In the genomic region with DNA sequence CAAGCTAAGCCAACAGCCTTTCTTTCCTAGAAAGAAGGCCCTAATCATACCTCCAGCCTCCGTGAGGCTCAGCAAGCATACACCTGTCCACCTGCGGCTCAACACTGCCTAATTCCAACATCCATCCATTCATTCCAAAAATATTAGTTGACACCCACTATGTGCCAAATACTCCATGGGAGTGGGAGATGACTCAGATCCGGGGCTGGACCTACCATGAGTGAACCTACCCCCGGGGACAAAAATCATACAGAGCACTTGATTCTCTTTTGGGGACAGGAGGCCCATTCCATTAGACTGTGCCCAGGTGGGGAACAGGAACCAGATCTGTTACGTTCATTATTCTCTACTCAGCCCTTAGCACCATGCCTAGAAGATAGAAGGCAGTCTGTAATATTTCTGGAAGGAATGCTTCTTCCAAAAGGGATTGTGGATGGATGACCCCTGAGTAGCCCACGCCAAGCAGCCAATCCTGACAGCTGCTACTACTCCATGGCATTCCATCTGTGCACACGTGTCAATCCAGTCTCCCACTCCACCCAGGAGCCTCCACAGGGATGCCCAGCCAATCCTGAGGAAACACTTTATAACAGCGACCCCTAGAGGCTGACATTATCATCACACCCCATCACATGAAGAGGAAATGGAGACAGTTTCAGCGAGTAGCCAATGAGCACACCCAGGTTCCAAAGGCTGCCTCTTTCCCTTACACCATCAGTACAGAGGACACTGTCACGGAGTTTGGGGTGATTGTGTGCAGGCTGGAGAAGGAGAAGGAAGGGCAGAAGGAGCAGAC, we compare ENCODE assay signal across 8 cellular contexts.
A peak's percentile ranks its signal among the peaks of the same experiment; 100 is the strongest.
DNase-seq lines count a peak whose midpoint lies in the region; ATAC-seq and TF ChIP-seq lines count a peak whose summit lies in the region.

No MANE protein-coding gene starts in this region.

- TF ChIP-seq EP300 in tibial nerve (IDR thresholded peaks at IDR 0.05) = no peak

- H3K36me3 ChIP-seq in psoas muscle (ENCODE audit: insufficient read depth in 1 of 2, low read depth in 1 of 2) (no peaks in the 10 kb centered on the region), tibial nerve (no peaks in the 10 kb centered on the region)

- no peaks in the 10 kb centered on the region for H3K4me1 Mint-ChIP-seq in natural killer cell treated with Interleukin-12 subunit alpha and Interleukin-12 subunit beta and Interleukin-15 and Interleukin-18, amount 100 ng/mL, for 72 hours (ENCODE audit: low read depth in 2 of 2)

- H3K4me1 ChIP-seq in psoas muscle = no peaks in the 10 kb centered on the region
- peaks cover 0 to 7% (median 0%) of the 10 kb centered on the region in 4 donors for H3K4me1 ChIP-seq in tibial nerve

- no peaks in the 10 kb centered on the region for H3K36me3 Mint-ChIP-seq in natural killer cell treated with Interleukin-12 subunit alpha and Interleukin-12 subunit beta and Interleukin-15 and Interleukin-18, amount 100 ng/mL, for 72 hours

- H3K9me3 ChIP-seq in AG04450 (ENCODE audit: control insufficient read depth, insufficient read depth, low read length) = no peaks in the 10 kb centered on the region
- no peaks in the 10 kb centered on the region for H3K9me3 ChIP-seq in psoas muscle
- H3K9me3 ChIP-seq in tibial nerve = no peaks in the 10 kb centered on the region

- H3K27me3 ChIP-seq in AG04450 (ENCODE audit: control insufficient read depth, insufficient read depth, low read length) (no peaks in the 10 kb centered on the region), psoas muscle (ENCODE audit: insufficient read depth in 3 of 3, low read length in 2 of 3) (peaks cover 0 to 3% (median 2%) of the 10 kb centered on the region in 3 donors), tibial nerve (no peaks in the 10 kb centered on the region)

- peak in 2 of 4 donors; percentile 27 to 47 for ATAC-seq in psoas muscle
- ATAC-seq in natural killer cell treated with Interleukin-12 subunit alpha and Interleukin-12 subunit beta and Interleukin-15 and Interleukin-18, amount 100 ng/mL, for 72 hours = no peak

- H3K27ac Mint-ChIP-seq in natural killer cell treated with Interleukin-12 subunit alpha and Interleukin-12 subunit beta and Interleukin-15 and Interleukin-18, amount 100 ng/mL, for 72 hours = no peak overlapping the region

- 53 to 54% (median 54%) methylated on average over 10 of the region's 10 CpGs for WGBS in psoas muscle, 3 donors
- 56 to 59% methylated on average over 10 of the region's 10 CpGs for WGBS in tibial nerve, 2 donors

- POLR2A ChIA-PET in AG04450 (lab: Yijun Ruan, JAX) = no interaction called here
- POLR2A ChIA-PET in GM10248 (lab: Yijun Ruan, JAX) = no interaction called here

- CTCF ChIA-PET in AG04450 (lab: Charles Lee) = no interaction called here
- CTCF ChIA-PET in GM10248 (lab: Yijun Ruan, JAX) = interaction anchor here (0.6 to 1.2 kb wide), 2 partner anchors 34 to 89 kb away, joined by 3 read pairs; no protein-coding TSS in a partner anchor

- no peak for TF ChIP-seq POLR2A in tibial nerve (IDR thresholded peaks at IDR 0.05)

- intact Hi-C loops in psoas muscle (cut with DNase I) = loop anchor here in 1 of 2 donors (10.0 kb wide), 1 partner anchor 92 kb away; no protein-coding TSS in a partner anchor

- H3K4me3 ChIP-seq in AG04450 (ENCODE audit: low read depth, low read length) (no peak overlapping the region), choroid plexus epithelial cell (ENCODE audit: low read depth, low read length) (no peak overlapping the region), psoas muscle (no peak overlapping the region), tibial nerve (no peak overlapping the region)

- no peaks in the 10 kb centered on the region for H3K9me3 Mint-ChIP-seq in natural killer cell treated with Interleukin-12 subunit alpha and Interleukin-12 subunit beta and Interleukin-15 and Interleukin-18, amount 100 ng/mL, for 72 hours

- H3K4me3 Mint-ChIP-seq in natural killer cell treated with Interleukin-12 subunit alpha and Interleukin-12 subunit beta and Interleukin-15 and Interleukin-18, amount 100 ng/mL, for 72 hours = no peak overlapping the region

- H3K27ac ChIP-seq in AG04450 (ENCODE audit: low read depth, low read length) = no peak overlapping the region
- no peak overlapping the region for H3K27ac ChIP-seq in psoas muscle
- H3K27ac ChIP-seq in tibial nerve = no peak overlapping the region

- TF ChIP-seq CTCF in AG04450 (IDR thresholded peaks at IDR 0.05; ENCODE audit: low read depth, low read length) = peak; percentile 42
- peak; percentile 40 for TF ChIP-seq CTCF in GM10248 (IDR thresholded peaks at IDR 0.05; ENCODE audit: control extremely low read depth, extremely low read depth, low read depth, missing control alignments)
- TF ChIP-seq CTCF in choroid plexus epithelial cell (conservative IDR thresholded peaks at IDR 0.05; ENCODE audit: low read depth, low read length) = peak; percentile 51
- peak; percentile 40 for TF ChIP-seq CTCF in psoas muscle (IDR thresholded peaks at IDR 0.05)
- no peak for TF ChIP-seq CTCF in tibial nerve (IDR thresholded peaks at IDR 0.05)

- peaks cover 9 to 11% of the 10 kb centered on the region in 2 donors for H3K27me3 Mint-ChIP-seq in natural killer cell treated with Interleukin-12 subunit alpha and Interleukin-12 subunit beta and Interleukin-15 and Interleukin-18, amount 100 ng/mL, for 72 hours

- DNase-seq in AG04450 (ENCODE audit: low read depth, low spot score) (no peak), GM10248 (ENCODE audit: extremely low spot score) (peak; percentile 52), NCI-H226 (peak; percentile 5), choroid plexus epithelial cell (ENCODE audit: low read depth) (no peak), psoas muscle (no peak), tibial nerve (ENCODE audit: low spot score in 2 of 2) (no peak)
- DNase-seq in activated CD8-positive, alpha-beta memory T cell treated with anti-CD3 and anti-CD28 coated beads, Interleukin-2, amount 50 U/mL, for 4 hours = no peak
- DNase-seq in natural killer cell treated with Interleukin-12 subunit alpha and Interleukin-12 subunit beta and Interleukin-15 and Interleukin-18, amount 100 ng/mL, for 72 hours (ENCODE audit: low spot score) = no peak

Comparison
In these comparisons a context has a peak if more than half of its experiments do, and no peak if none do; other contexts are left out.
1. DNase-seq: peak in GM10248 (single experiment) and NCI-H226 (single experiment); none in AG04450 (single experiment), choroid plexus epithelial cell (single experiment), psoas muscle (0 of 2), tibial nerve (0 of 2), activated CD8-positive, alpha-beta memory T cell treated with anti-CD3 and anti-CD28 coated beads, Interleukin-2, amount 50 U/mL, for 4 hours (single experiment) and natural killer cell treated with Interleukin-12 subunit alpha and Interleukin-12 subunit beta and Interleukin-15 and Interleukin-18, amount 100 ng/mL, for 72 hours (single experiment).
2. CTCF ChIP-seq: peak in AG04450 (single experiment), GM10248 (single experiment), choroid plexus epithelial cell (single experiment) and psoas muscle (single experiment); none in tibial nerve (0 of 5).